In genomic region chr2:239026711-239027430, GRCh38 we compare ENCODE assay signal across 20 cellular contexts.
DNase-seq lines count a peak whose midpoint lies in the region; ATAC-seq and TF ChIP-seq lines count a peak whose summit lies in the region.
"Had no signal": no experiment of that assay in that cellular context is flagged by ENCODE, and none has a peak within 500 bp of the region (broad histone marks: within the 10 kb centered on the region; RNA-seq: fewer than 3 reads in every experiment).

No MANE protein-coding gene starts in this region.

- H4K5ac ChIP-seq in mesendoderm (ENCODE audit: low read length) = no peak overlapping the region

- ATAC-seq in naive thymus-derived CD8-positive, alpha-beta T cell = no peak
- ATAC-seq: mucosa of descending colon; stimulated activated naive CD8-positive, alpha-beta T cell treated with anti-CD3 and anti-CD28 coated beads, Interleukin-15, Interleukin-2, amounts not matched to agents 100 U/mL and 50 U/mL, for 24 hours; T-helper 17 cell had no signal

- TF ChIP-seq CTCF in BE2C (IDR thresholded peaks at IDR 0.05; ENCODE audit: low read depth, low read length) (no peak), endodermal cell (conservative IDR thresholded peaks at IDR 0.05) (peak; percentile 31)

- no peak overlapping the region for H2BK120ac ChIP-seq in mesendoderm (ENCODE audit: low read depth, low read length)

- H2BK15ac ChIP-seq in mesendoderm (replicated peaks; ENCODE audit: low read depth) = no peak overlapping the region

- no peaks in the 10 kb centered on the region for H3K79me2 ChIP-seq in mesendoderm (ENCODE audit: control insufficient read depth, insufficient read depth, low read length)

- H3K4ac ChIP-seq in mesendoderm (ENCODE audit: low read depth, low read length) = no peak overlapping the region

- H3K79me1 ChIP-seq in mesendoderm (ENCODE audit: low read length) = no peaks in the 10 kb centered on the region

- H3K4me1 ChIP-seq in BE2C (no peaks in the 10 kb centered on the region), endodermal cell (ENCODE audit: control insufficient read depth, insufficient read depth, low read length) (no peaks in the 10 kb centered on the region), mesendoderm (ENCODE audit: control insufficient read depth, low read depth, low read length) (no peaks in the 10 kb centered on the region)
- H3K4me1 ChIP-seq: colonic mucosa, transverse colon had no signal

- H2BK5ac ChIP-seq in mesendoderm (ENCODE audit: low read length) = no peak overlapping the region

- no peaks in the 10 kb centered on the region for H3K36me3 ChIP-seq in BE2C
- H3K36me3 ChIP-seq in endodermal cell (ENCODE audit: control insufficient read depth, insufficient read depth, low read length) = no peaks in the 10 kb centered on the region
- no peaks in the 10 kb centered on the region for H3K36me3 ChIP-seq in mesendoderm (ENCODE audit: control insufficient read depth, insufficient read depth, low read length)
- H3K36me3 ChIP-seq: colonic mucosa, transverse colon had no signal

- H3K18ac ChIP-seq in mesendoderm (ENCODE audit: low read length) = no peak overlapping the region

- no peak overlapping the region for H3K4me2 ChIP-seq in mesendoderm (ENCODE audit: low read length)

- no peak overlapping the region for H2AK5ac ChIP-seq in mesendoderm (ENCODE audit: low read length)

- no peaks in the 10 kb centered on the region for H3K9me3 ChIP-seq in BE2C
- H3K9me3 ChIP-seq in endodermal cell (ENCODE audit: control insufficient read depth, low read length) = no peaks in the 10 kb centered on the region
- H3K9me3 ChIP-seq: colonic mucosa, mucosa of descending colon, transverse colon had no signal

- H3K9ac ChIP-seq in endodermal cell (ENCODE audit: extremely low read depth, low read length, poor library complexity, severe bottlenecking) (no peak overlapping the region), mesendoderm (ENCODE audit: low read length) (no peak overlapping the region)

- H3K56ac ChIP-seq in mesendoderm (ENCODE audit: low read length) = no peak overlapping the region

- H3K27me3 Mint-ChIP-seq in endodermal cell (ENCODE audit: insufficient read depth) = peaks cover 1% of the 10 kb centered on the region
- H3K27me3 Mint-ChIP-seq in naive thymus-derived CD8-positive, alpha-beta T cell = peaks cover 0 to 19% (median 15%) of the 10 kb centered on the region in 5 donors
- H3K27me3 Mint-ChIP-seq in activated CD4-positive, alpha-beta T cell treated with anti-CD3 and anti-CD28 coated beads, Interleukin-2, amount 10 ng/mL, durations not matched to agents 7 days and 5 days = peaks cover 16% of the 10 kb centered on the region

- no peaks in the 10 kb centered on the region for H3K9me3 Mint-ChIP-seq in endodermal cell
- no peaks in the 10 kb centered on the region for H3K9me3 Mint-ChIP-seq in naive thymus-derived CD8-positive, alpha-beta T cell
- no peaks in the 10 kb centered on the region for H3K9me3 Mint-ChIP-seq in activated CD4-positive, alpha-beta T cell treated with anti-CD3 and anti-CD28 coated beads, Interleukin-2, amount 10 ng/mL, durations not matched to agents 7 days and 5 days
- H3K9me3 Mint-ChIP-seq: activated B cell treated with CpG ODN at 0.5 μM for 24 hours; activated naive CD8-positive, alpha-beta T cell treated with anti-CD3 and anti-CD28 coated beads for 36 hours had no signal

- no peak overlapping the region for H4K8ac ChIP-seq in mesendoderm (ENCODE audit: low read depth, low read length)

- POLR2A ChIA-PET in naive thymus-derived CD8-positive, alpha-beta T cell (lab: Charles Lee) = no interaction called here
- POLR2A ChIA-PET in activated CD4-positive, alpha-beta T cell treated with anti-CD3 and anti-CD28 coated beads, Interleukin-2, amount 10 ng/mL, durations not matched to agents 7 days and 5 days (lab: Charles Lee) = interaction anchor here (0.6 kb wide), 1 partner anchor 938 kb away, joined by 3 read pairs; no protein-coding TSS in a partner anchor

- CTCF ChIA-PET in activated CD4-positive, alpha-beta T cell treated with anti-CD3 and anti-CD28 coated beads, Interleukin-2, amount 10 ng/mL, durations not matched to agents 7 days and 5 days (lab: Charles Lee) = no interaction called here

- H3K4me1 Mint-ChIP-seq in endodermal cell = no peaks in the 10 kb centered on the region
- no peaks in the 10 kb centered on the region for H3K4me1 Mint-ChIP-seq in naive thymus-derived CD8-positive, alpha-beta T cell
- no peaks in the 10 kb centered on the region for H3K4me1 Mint-ChIP-seq in activated CD4-positive, alpha-beta T cell treated with anti-CD3 and anti-CD28 coated beads, Interleukin-2, amount 10 ng/mL, durations not matched to agents 7 days and 5 days
- H3K4me1 Mint-ChIP-seq: activated B cell treated with CpG ODN at 0.5 μM for 24 hours; activated naive CD8-positive, alpha-beta T cell treated with anti-CD3 and anti-CD28 coated beads for 36 hours; T-helper 17 cell had no signal

- H3K36me3 Mint-ChIP-seq in endodermal cell (ENCODE audit: low read depth) = no peaks in the 10 kb centered on the region
- H3K36me3 Mint-ChIP-seq in naive thymus-derived CD8-positive, alpha-beta T cell = no peaks in the 10 kb centered on the region
- H3K36me3 Mint-ChIP-seq in activated CD4-positive, alpha-beta T cell treated with anti-CD3 and anti-CD28 coated beads, Interleukin-2, amount 10 ng/mL, durations not matched to agents 7 days and 5 days (ENCODE audit: low read depth) = no peaks in the 10 kb centered on the region
- H3K36me3 Mint-ChIP-seq: activated naive CD8-positive, alpha-beta T cell treated with anti-CD3 and anti-CD28 coated beads for 36 hours had no signal

- no peak overlapping the region for H3K23ac ChIP-seq in mesendoderm (ENCODE audit: low read length)

- no peak overlapping the region for H3K4me3 ChIP-seq in BE2C (ENCODE audit: low read depth, low read length)
- no peak overlapping the region for H3K4me3 ChIP-seq in endodermal cell (ENCODE audit: low read length)
- no peak overlapping the region for H3K4me3 ChIP-seq in mesendoderm (ENCODE audit: low read length)
- H3K4me3 ChIP-seq: colonic mucosa, mucosa of descending colon, transverse colon had no signal

- no peak overlapping the region for H3K4me3 Mint-ChIP-seq in endodermal cell
- no peak overlapping the region for H3K4me3 Mint-ChIP-seq in naive thymus-derived CD8-positive, alpha-beta T cell
- no peak overlapping the region for H3K4me3 Mint-ChIP-seq in activated CD4-positive, alpha-beta T cell treated with anti-CD3 and anti-CD28 coated beads, Interleukin-2, amount 10 ng/mL, durations not matched to agents 7 days and 5 days
- H3K4me3 Mint-ChIP-seq: activated B cell treated with CpG ODN at 0.5 μM for 24 hours; activated naive CD8-positive, alpha-beta T cell treated with anti-CD3 and anti-CD28 coated beads for 36 hours; T-helper 17 cell had no signal

- H3K27ac ChIP-seq in endodermal cell (ENCODE audit: low read depth, low read length) (no peak overlapping the region), mesendoderm (ENCODE audit: low read depth, low read length) (no peak overlapping the region)
- H3K27ac ChIP-seq: colonic mucosa, transverse colon had no signal

- DNase-seq in BE2C = peak; percentile 31
- DNase-seq in COLO668 (lab: John Stamatoyannopoulos, UW; ENCODE audit: unreplicated experiment) = peak; percentile 23
- peak; percentile 81 for DNase-seq in endodermal cell
- peak; percentile 15 for DNase-seq in mesendoderm
- DNase-seq in naive thymus-derived CD8-positive, alpha-beta T cell = no peak
- DNase-seq in activated CD4-positive, alpha-beta T cell treated with anti-CD3 and anti-CD28 coated beads, Interleukin-2, amount 10 ng/mL, durations not matched to agents 7 days and 5 days = no peak
- no peak for DNase-seq in cerebellum (ENCODE audit: low spot score)
- DNase-seq: activated B cell treated with CpG ODN at 0.5 μM for 24 hours; activated naive CD8-positive, alpha-beta T cell treated with anti-CD3 and anti-CD28 coated beads for 36 hours; AML-193; colonic mucosa; COR-L47; hippocampal formation; KG1; NCI-H2029 treated with DMSO at 0.1 percent for 48 hours; stimulated activated CD4-positive, alpha-beta T cell treated with anti-CD3 and anti-CD28 coated beads, Interleukin-1b, Interleukin-23, amount 100 ng/mL, for 48 hours; stimulated activated naive CD8-positive, alpha-beta T cell treated with anti-CD3 and anti-CD28 coated beads, Interleukin-15, Interleukin-2, amounts not matched to agents 100 U/mL and 50 U/mL, for 24 hours; T-helper 17 cell; transverse colon had no signal

- no peak overlapping the region for H3K27ac Mint-ChIP-seq in endodermal cell
- H3K27ac Mint-ChIP-seq in naive thymus-derived CD8-positive, alpha-beta T cell = peak overlapping the region in 1 of 10 donors; percentile 15
- no peak overlapping the region for H3K27ac Mint-ChIP-seq in activated CD4-positive, alpha-beta T cell treated with anti-CD3 and anti-CD28 coated beads, Interleukin-2, amount 10 ng/mL, durations not matched to agents 7 days and 5 days
- H3K27ac Mint-ChIP-seq: activated B cell treated with CpG ODN at 0.5 μM for 24 hours; activated naive CD8-positive, alpha-beta T cell treated with anti-CD3 and anti-CD28 coated beads for 36 hours; T-helper 17 cell had no signal

- H3K27me3 ChIP-seq in BE2C = peaks cover 35% of the 10 kb centered on the region
- no peaks in the 10 kb centered on the region for H3K27me3 ChIP-seq in endodermal cell (ENCODE audit: control insufficient read depth, insufficient read depth, low read length, poor library complexity, severe bottlenecking)
- H3K27me3 ChIP-seq in mesendoderm (ENCODE audit: insufficient read depth, low read length, poor library complexity) = no peaks in the 10 kb centered on the region
- H3K27me3 ChIP-seq: colonic mucosa had no signal

- 87 to 90% methylated on average over 19 to 25 of the region's 25 CpGs for WGBS in endodermal cell (ENCODE audit: insufficient coverage in 1 of 2, insufficient read length in 1 of 2), 2 experiments
- WGBS in mesendoderm (ENCODE audit: extremely low coverage, insufficient coverage, low lambda C conversion rate) = no CpG with 5 or more reads among the region's 25 CpGs

Comparison
In these comparisons a context has a peak if more than half of its experiments do, and no peak if none do; other contexts are left out.
1. DNase-seq: peak in BE2C (single experiment), COLO668 (single experiment), endodermal cell (single experiment) and mesendoderm (single experiment); none in naive thymus-derived CD8-positive, alpha-beta T cell (0 of 10), activated CD4-positive, alpha-beta T cell treated with anti-CD3 and anti-CD28 coated beads, Interleukin-2, amount 10 ng/mL, durations not matched to agents 7 days and 5 days (single experiment) and cerebellum (single experiment).